22 cellular contexts compared by ENCODE assay signal in the genomic region with DNA sequence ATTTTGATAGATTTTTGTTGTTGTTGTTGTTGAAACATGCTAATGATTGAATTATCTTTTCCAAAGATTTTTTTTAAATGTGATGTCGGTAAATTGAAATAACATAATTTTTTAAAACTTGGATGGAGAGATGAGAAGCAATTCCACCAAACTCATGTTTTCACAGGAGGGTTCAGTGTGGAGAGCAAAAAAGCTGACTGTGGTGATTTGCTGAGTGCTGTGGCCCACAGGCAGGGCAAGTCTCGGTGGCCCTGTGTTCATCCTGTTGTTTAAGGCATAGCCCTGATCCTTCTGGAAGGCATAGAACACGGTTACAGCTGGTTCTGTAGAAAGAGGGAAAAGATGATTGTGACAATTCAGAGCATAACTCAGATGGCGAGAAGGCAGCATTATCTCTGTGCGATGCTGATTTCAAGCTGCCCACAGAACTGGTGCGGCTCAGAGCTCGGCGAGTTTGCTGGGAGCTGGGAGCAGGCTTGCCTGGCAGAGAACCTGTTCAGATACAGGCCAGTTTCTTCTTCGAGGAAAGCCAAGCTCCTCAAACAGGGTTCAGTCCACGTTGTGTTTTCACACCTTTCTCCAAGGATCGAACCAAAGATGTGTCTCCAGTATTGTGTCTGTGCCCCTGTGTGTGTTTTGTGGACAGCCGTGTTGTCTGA.
DNase-seq lines count a peak whose midpoint lies in the region; ATAC-seq, FAIRE-seq and TF ChIP-seq lines count a peak whose summit lies in the region.
"Had no signal": no experiment of that assay in that cellular context is flagged by ENCODE, and none has a peak within 500 bp of the region (broad histone marks: within the 10 kb centered on the region; RNA-seq: fewer than 3 reads in every experiment).

No MANE protein-coding gene starts in this region.

- CTCF ChIA-PET in A549 (lab: Yijun Ruan, JAX) (interaction anchor here (1.1 kb wide), 1 partner anchor 48 kb away, joined by 3 read pairs; no protein-coding TSS in a partner anchor), IMR-90 (lab: Yijun Ruan, JAX) (no interaction called here)

- POLR2A ChIA-PET in A549 (lab: Yijun Ruan, JAX) (no interaction called here), IMR-90 (lab: Charles Lee; ENCODE audit: unreplicated experiment) (no interaction called here)

- ATAC-seq in A549 (no peak), IMR-90 (ENCODE audit: low read depth) (no peak)
- ATAC-seq: GM12878 had no signal

- H2BK15ac ChIP-seq in IMR-90 (ENCODE audit: low read depth, low read length) = no peak overlapping the region

- H2AK5ac ChIP-seq in IMR-90 (ENCODE audit: low read depth, low read length) = no peak overlapping the region

- TF ChIP-seq CTCF in A549 (IDR thresholded peaks at IDR 0.05) (no peak), IMR-90 (conservative IDR thresholded peaks at IDR 0.05; ENCODE audit: low read depth, low read length) (no peak), endothelial cell (IDR thresholded peaks at IDR 0.05; ENCODE audit: unreplicated experiment) (no peak), progenitor cell of endocrine pancreas (IDR thresholded peaks at IDR 0.05; ENCODE audit: unreplicated experiment) (no peak), ovary (IDR thresholded peaks at IDR 0.05) (no peak)

- intact Hi-C loops in IMR-90 (cut with micrococcal nuclease) (loop anchor here (10.0 kb wide), 1 partner anchor 255 kb away; no protein-coding TSS in a partner anchor), ovary (cut with DNase I) (no loop called here), head of caudate nucleus (cut with DNase I) (no loop called here)

- H3K36me3 ChIP-seq in IMR-90 (ENCODE audit: control insufficient read depth, insufficient read depth, low read length) (peaks cover 28% of the 10 kb centered on the region), ovary (no peaks in the 10 kb centered on the region)
- H3K36me3 ChIP-seq: BE2C had no signal

- H3K56ac ChIP-seq in IMR-90 (ENCODE audit: extremely low read depth, insufficient read depth, low read length) = no peak overlapping the region

- H3K4me3 Mint-ChIP-seq in endothelial cell (ENCODE audit: unreplicated experiment) (peak overlapping the region; percentile 66), progenitor cell of endocrine pancreas (ENCODE audit: low read depth) (no peak overlapping the region)
- H3K4me3 Mint-ChIP-seq: CD4-positive, CD25-positive, alpha-beta regulatory T cell; CD8-positive, alpha-beta memory T cell; HFFc6 had no signal

- no peak overlapping the region for H3K14ac ChIP-seq in IMR-90 (replicated peaks; ENCODE audit: low read depth, low read length)

- H2AFZ ChIP-seq in IMR-90 (replicated peaks; ENCODE audit: low read length, poor library complexity) = no peak overlapping the region

- H4K8ac ChIP-seq in IMR-90 (ENCODE audit: low read depth in 2 of 2, low read length in 2 of 2) = no peak overlapping the region

- H3K27ac Mint-ChIP-seq in endothelial cell (ENCODE audit: unreplicated experiment) = no peak overlapping the region
- peak overlapping the region; percentile 5 for H3K27ac Mint-ChIP-seq in progenitor cell of endocrine pancreas
- H3K27ac Mint-ChIP-seq: CD4-positive, CD25-positive, alpha-beta regulatory T cell; CD8-positive, alpha-beta memory T cell; HFFc6 had no signal

- H3K4me1 ChIP-seq in A549 = no peaks in the 10 kb centered on the region
- no peaks in the 10 kb centered on the region; the same call in 1 of the 2 replicates for H3K4me1 ChIP-seq in IMR-90 (ENCODE audit: control insufficient read depth, insufficient read depth, low read length)
- no peaks in the 10 kb centered on the region for H3K4me1 ChIP-seq in ovary (ENCODE audit: insufficient read depth)
- H3K4me1 ChIP-seq: BE2C had no signal

- H3K9ac ChIP-seq in IMR-90 (ENCODE audit: low read depth, low read length) = no peak overlapping the region

- H3K18ac ChIP-seq in IMR-90 (ENCODE audit: low read depth, low read length) = no peak overlapping the region

- H3K4me3 ChIP-seq in A549 (no peak overlapping the region), IMR-90 (ENCODE audit: insufficient read depth, low read depth, low read length) (no peak overlapping the region), ovary (no peak overlapping the region)
- H3K4me3 ChIP-seq: GM12878 had no signal

- TF ChIP-seq RAD21 in A549 (conservative IDR thresholded peaks at IDR 0.05 in 1 of 2, IDR thresholded peaks at IDR 0.05 in 1 of 2) = no peak
- no peak for TF ChIP-seq RAD21 in IMR-90 (IDR thresholded peaks at IDR 0.05; ENCODE audit: low read length)

- H3K9me1 ChIP-seq in IMR-90 (ENCODE audit: insufficient read depth, low read length) = no peaks in the 10 kb centered on the region

- H3K27me3 ChIP-seq in IMR-90 (ENCODE audit: control insufficient read depth, insufficient read depth, low read length) (no peaks in the 10 kb centered on the region), ovary (no peaks in the 10 kb centered on the region)
- H3K27me3 ChIP-seq: BE2C had no signal

- H3K4ac ChIP-seq in IMR-90 (ENCODE audit: low read depth, low read length) = no peak overlapping the region

- 59% methylated on average over 11 of the region's 12 CpGs for WGBS in A549 (ENCODE audit: missing lambda C conversion rate)
- 97% methylated on average over 5 of the region's 12 CpGs; no CpG with 5 or more reads in 1 of the 2 experiments for WGBS in IMR-90 (ENCODE audit: extremely low coverage in 2 of 2, insufficient read length in 1 of 2), 2 experiments
- 90 to 93% (median 91%) methylated on average over 12 of the region's 12 CpGs for WGBS in ovary, 3 donors

- H4K5ac ChIP-seq in IMR-90 (ENCODE audit: low read depth, low read length) = no peak overlapping the region

- in situ Hi-C loops in IMR-90 (cut with MboI; ENCODE audit: low sequenced_read_pairs) = no loop called here

- H2BK20ac ChIP-seq in IMR-90 (ENCODE audit: low read depth, low read length) = no peak overlapping the region

- H3K27ac ChIP-seq in A549 (no peak overlapping the region), IMR-90 (ENCODE audit: insufficient read depth, low read length) (no peak overlapping the region), ovary (no peak overlapping the region)

- H3K4me2 ChIP-seq in A549 (no peak overlapping the region), IMR-90 (ENCODE audit: low read depth, low read length) (no peak overlapping the region)

- H3K4me1 Mint-ChIP-seq in endothelial cell (ENCODE audit: unreplicated experiment) (no peaks in the 10 kb centered on the region), progenitor cell of endocrine pancreas (ENCODE audit: low read depth) (peaks cover 1% of the 10 kb centered on the region)
- H3K4me1 Mint-ChIP-seq: CD4-positive, CD25-positive, alpha-beta regulatory T cell; CD8-positive, alpha-beta memory T cell had no signal

- H3K27me3 Mint-ChIP-seq in endothelial cell (ENCODE audit: unreplicated experiment) (peaks cover 8% of the 10 kb centered on the region), progenitor cell of endocrine pancreas (no peaks in the 10 kb centered on the region)
- H3K27me3 Mint-ChIP-seq: CD4-positive, CD25-positive, alpha-beta regulatory T cell; CD8-positive, alpha-beta memory T cell had no signal

- H3K9me3 ChIP-seq in A549 (no peaks in the 10 kb centered on the region), IMR-90 (ENCODE audit: control insufficient read depth, insufficient read depth, low read length) (peaks cover 4% of the 10 kb centered on the region), ovary (no peaks in the 10 kb centered on the region)
- H3K9me3 ChIP-seq: BE2C had no signal

- H4K20me1 ChIP-seq in IMR-90 (ENCODE audit: insufficient read depth, low read length) = no peaks in the 10 kb centered on the region

- no TSS peak for BruUV-seq in IMR-90 (replicated peaks; lab: Mats Ljungman, UMichigan)

- H2BK5ac ChIP-seq in IMR-90 (ENCODE audit: low read depth, low read length, poor library complexity, severe bottlenecking) = no peak overlapping the region

- H2AK9ac ChIP-seq in IMR-90 (replicated peaks; ENCODE audit: low read depth, low read length, poor library complexity) = no peak overlapping the region

- no peak overlapping the region for H2BK120ac ChIP-seq in IMR-90 (ENCODE audit: low read depth, low read length)

- DNase-seq in A549 (ENCODE audit: low read depth in 1 of 2, low spot score in 1 of 2) = no peak
- no peak for DNase-seq in IMR-90
- no peak for DNase-seq in endothelial cell (ENCODE audit: low spot score)
- DNase-seq in progenitor cell of endocrine pancreas (ENCODE audit: low spot score, unreplicated experiment) = no peak
- DNase-seq in T-helper 1 cell = no peak
- no peak for DNase-seq in stimulated activated CD4-positive, alpha-beta T cell treated with anti-CD3 and anti-CD28 coated beads, Interleukin-1b, Interleukin-23, amount 100 ng/mL, for 48 hours
- no peak for DNase-seq in ovary
- DNase-seq in head of caudate nucleus = no peak
- DNase-seq: 8988T; BE2C; C1 segment of cervical spinal cord; CD4-positive, CD25-positive, alpha-beta regulatory T cell; CD8-positive, alpha-beta memory T cell; DMS 273 treated with DMSO at 0.1 percent for 48 hours; DMS53; DND-41; EL; HCEC 1CT; HFFc6 had no signal

- no peak for FAIRE-seq in A549 (lab: Jason Lieb, UNC)
- FAIRE-seq: GM12878, GM19239, HTR-8/SVneo had no signal

- dilution Hi-C loops in IMR-90 (cut with HindIII; ENCODE audit: low sequenced_read_pairs, unreplicated experiment) = no loop called here

- no peaks in the 10 kb centered on the region for H3K79me1 ChIP-seq in IMR-90 (ENCODE audit: low read depth in 1 of 2, low read length in 2 of 2)

- H3K9me3 Mint-ChIP-seq in endothelial cell (ENCODE audit: unreplicated experiment) = no peaks in the 10 kb centered on the region
- no peaks in the 10 kb centered on the region for H3K9me3 Mint-ChIP-seq in progenitor cell of endocrine pancreas (ENCODE audit: low read depth)
- H3K9me3 Mint-ChIP-seq: CD4-positive, CD25-positive, alpha-beta regulatory T cell; CD8-positive, alpha-beta memory T cell had no signal

- no peak for TF ChIP-seq EP300 in A549 (IDR thresholded peaks at IDR 0.05)
- no peak for TF ChIP-seq EP300 in ovary (IDR thresholded peaks at IDR 0.05)

- TF ChIP-seq POLR2A in A549 (IDR thresholded peaks at IDR 0.05; ENCODE audit: low read length) (no peak), IMR-90 (IDR thresholded peaks at IDR 0.05; ENCODE audit: low read depth, low read length) (no peak), ovary (IDR thresholded peaks at IDR 0.05) (no peak)

- H4K91ac ChIP-seq in IMR-90 (ENCODE audit: insufficient read depth, low read depth, low read length) = no peak overlapping the region

- no peak overlapping the region for H3K23ac ChIP-seq in IMR-90 (ENCODE audit: low read depth, low read length)

- H3K36me3 Mint-ChIP-seq in endothelial cell (ENCODE audit: low read depth, unreplicated experiment) (peaks cover 30% of the 10 kb centered on the region), progenitor cell of endocrine pancreas (ENCODE audit: insufficient read depth) (peaks cover 34% of the 10 kb centered on the region)
- H3K36me3 Mint-ChIP-seq: CD4-positive, CD25-positive, alpha-beta regulatory T cell; CD8-positive, alpha-beta memory T cell had no signal

TF ChIP-seq in A549, 52 proteins besides CTCF, POLR2A, EP300 and RAD21:
- TF ChIP-seq RARB (CRISPR knock-in tag; IDR thresholded peaks at IDR 0.05) (no peak), MAFK (IDR thresholded peaks at IDR 0.05; ENCODE audit: partially characterized antibody) (peak; percentile 64)

TF ChIP-seq in IMR-90, 13 proteins besides CTCF, POLR2A, EP300 and RAD21:
- TF ChIP-seq MAFK (IDR thresholded peaks at IDR 0.05; ENCODE audit: low read depth, low read length) = peak; percentile 66
- TF ChIP-seq NFE2L2 (IDR thresholded peaks at IDR 0.05; ENCODE audit: low read depth, low read length) = no peak
